ENCODE assay signal across 17 cellular contexts in genomic region chr5:24347206-24347605, GRCh38.
DNase-seq lines count a peak whose midpoint lies in the region; ATAC-seq, FAIRE-seq and TF ChIP-seq lines count a peak whose summit lies in the region.
"Had no signal": no experiment of that assay in that cellular context is flagged by ENCODE, and none has a peak within 500 bp of the region (broad histone marks: within the 10 kb centered on the region; RNA-seq: fewer than 3 reads in every experiment).

No MANE protein-coding gene starts in this region.

- no peaks in the 10 kb centered on the region for H4K20me1 ChIP-seq in GM23248 (ENCODE audit: insufficient read depth)

- no peaks in the 10 kb centered on the region for H3F3A ChIP-seq in GM23248 (ENCODE audit: insufficient read depth)

- intact Hi-C loops in heart left ventricle (cut with DNase I), result no loop called here

- H3K9me2 ChIP-seq in GM23248 (ENCODE audit: insufficient read depth), result no peaks in the 10 kb centered on the region

- H3K4me3 ChIP-seq in GM23248 (no peak overlapping the region), heart left ventricle (no peak overlapping the region)
- H3K4me3 ChIP-seq: PC-9 had no signal

- no peak overlapping the region for H3K27ac ChIP-seq in GM23248
- H3K27ac ChIP-seq in heart left ventricle, result no peak overlapping the region
- H3K27ac ChIP-seq: PC-9 had no signal

- H3K9ac ChIP-seq in GM23248, result no peak overlapping the region

- peak; percentile 12 for DNase-seq in A172 (ENCODE audit: low spot score)
- DNase-seq in GM23248, result peak; percentile 29
- peak; percentile 20 for DNase-seq in RKO (ENCODE audit: low spot score)
- no peak for DNase-seq in AG20443 (ENCODE audit: low spot score)
- no peak for DNase-seq in activated effector memory CD4-positive, alpha-beta T cell treated with anti-CD3 and anti-CD28 coated beads, Interleukin-2, amount 50 U/mL, for 16 hours
- no peak for DNase-seq in DMS 273 treated with DMSO at 0.1 percent for 48 hours (lab: John Stamatoyannopoulos, UW)
- no peak for DNase-seq in heart left ventricle
- DNase-seq: CD8-positive, alpha-beta memory T cell; DMS79 treated with DMSO at 0.1 percent for 48 hours; H9; NCI-H1105 treated with DMSO at 0.1 percent for 48 hours; NCI-H1694; NCI-H2081 treated with DMSO at 0.1 percent for 48 hours; NCI-H510A treated with DMSO at 0.1 percent for 48 hours; PC-9; SW 1271 had no signal

- no peaks in the 10 kb centered on the region for H3K79me2 ChIP-seq in GM23248 (ENCODE audit: insufficient read depth)

- no peak overlapping the region for H2AFZ ChIP-seq in GM23248
- H2AFZ ChIP-seq: PC-9 had no signal

- no peak overlapping the region for H3K4me2 ChIP-seq in GM23248 (ENCODE audit: unreplicated experiment)
- H3K4me2 ChIP-seq: PC-9 had no signal

- H3K9me3 ChIP-seq in GM23248 (ENCODE audit: low read depth) (no peaks in the 10 kb centered on the region), heart left ventricle (no peaks in the 10 kb centered on the region)

- H3K4me1 ChIP-seq in GM23248 (ENCODE audit: insufficient read depth), result no peaks in the 10 kb centered on the region
- H3K4me1 ChIP-seq in heart left ventricle, result no peaks in the 10 kb centered on the region

- FAIRE-seq in islet of Langerhans (lab: Jason Lieb, UNC), result peak; percentile 95

- TF ChIP-seq CTCF in heart left ventricle (IDR thresholded peaks at IDR 0.05), result no peak

- H3K36me3 ChIP-seq in GM23248 (ENCODE audit: low read depth), result no peaks in the 10 kb centered on the region
- H3K36me3 ChIP-seq in heart left ventricle, result no peaks in the 10 kb centered on the region

- TF ChIP-seq POLR2A in heart left ventricle (IDR thresholded peaks at IDR 0.05), result no peak

- no peaks in the 10 kb centered on the region for H3K27me3 ChIP-seq in GM23248 (replicated peaks; ENCODE audit: insufficient read depth)
- H3K27me3 ChIP-seq in heart left ventricle, result no peaks in the 10 kb centered on the region

- in situ Hi-C loops in GM23248 (cut with MboI), result no loop called here

- WGBS in GM23248 (ENCODE audit: low coverage in 1 of 2, low lambda C conversion rate in 2 of 2, missing lambda C conversion rate in 2 of 2), 2 experiments, result 74 to 78% methylated on average over 2 of the region's 2 CpGs
- WGBS in heart left ventricle, 4 donors, result 61 to 68% (median 62%) methylated on average over 2 of the region's 2 CpGs

- ATAC-seq in heart left ventricle, result no peak

Comparison
In these comparisons a context has a peak if more than half of its experiments do, and no peak if none do; other contexts are left out.
1. DNase-seq: peak in A172 (single experiment), GM23248 (single experiment) and RKO (single experiment); none in AG20443 (single experiment), activated effector memory CD4-positive, alpha-beta T cell treated with anti-CD3 and anti-CD28 coated beads, Interleukin-2, amount 50 U/mL, for 16 hours (single experiment), DMS 273 treated with DMSO at 0.1 percent for 48 hours (single experiment) and heart left ventricle (0 of 5).